In the genomic region with DNA sequence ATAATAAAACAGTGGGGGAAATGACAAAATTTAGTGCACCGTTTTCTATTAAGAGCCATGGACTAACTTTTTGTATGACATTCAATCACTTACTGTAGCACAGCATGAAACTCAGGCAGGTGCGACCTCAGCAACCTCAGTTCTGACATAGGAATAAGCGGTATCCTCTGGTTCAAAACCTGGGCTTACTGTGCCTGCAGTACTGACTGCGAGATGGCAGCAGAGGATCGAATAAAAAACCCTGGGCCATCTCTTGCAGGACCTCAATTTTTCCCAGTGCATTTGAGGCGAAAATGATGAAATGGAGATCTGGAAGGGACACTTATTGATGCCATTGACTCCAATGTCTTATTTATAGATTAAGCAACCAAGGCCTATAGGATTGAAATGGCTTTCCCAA, we compare ENCODE assay signal across 19 cellular contexts.
"Had no signal": no experiment of that assay in that cellular context is flagged by ENCODE, and none has a peak within 500 bp of the region (broad histone marks: within the 10 kb centered on the region; RNA-seq: fewer than 3 reads in every experiment).

No MANE protein-coding gene starts in this region.

- DNase-seq: activated CD4-positive, alpha-beta T cell treated with anti-CD3 and anti-CD28 coated beads, Interleukin-2, amount 50 U/mL, for 1 hour; activated CD8-positive, alpha-beta memory T cell treated with anti-CD3 and anti-CD28 coated beads for 24 hours; activated gamma-delta T cell treated with Interleukin-2 at 50 U/mL for 16 hours; amniotic stem cell; body of pancreas; colonic mucosa; esophagus squamous epithelium; hippocampal formation; kidney; left lung; mammary epithelial cell; mucosa of descending colon; naive thymus-derived CD8-positive, alpha-beta T cell; nucleus accumbens; stimulated activated CD4-positive, alpha-beta T cell treated with anti-CD3 and anti-CD28 coated beads, Interleukin-4, amount 100 ng/mL, for 24 hours; stimulated activated naive CD4-positive, alpha-beta T cell; substantia nigra; transverse colon had no signal

- H3K4me3 ChIP-seq: body of pancreas, colonic mucosa, esophagus squamous epithelium, left lung, mucosa of descending colon, transverse colon had no signal

- H3K36me3 ChIP-seq: colonic mucosa, esophagus squamous epithelium, left lung, transverse colon had no signal

- H3K9me3 ChIP-seq: body of pancreas, colonic mucosa, esophagus squamous epithelium, mucosa of descending colon, transverse colon had no signal

- H3K27ac ChIP-seq: body of pancreas, colonic mucosa, esophagus squamous epithelium, left lung, transverse colon had no signal

- H3K27ac Mint-ChIP-seq: activated naive CD8-positive, alpha-beta T cell; naive thymus-derived CD8-positive, alpha-beta T cell had no signal

- H3K4me3 Mint-ChIP-seq: activated naive CD8-positive, alpha-beta T cell; naive thymus-derived CD8-positive, alpha-beta T cell had no signal

- H3K4me1 Mint-ChIP-seq: naive thymus-derived CD8-positive, alpha-beta T cell had no signal

- H3K27me3 ChIP-seq: body of pancreas, colonic mucosa, esophagus squamous epithelium, left lung, transverse colon had no signal

- H3K36me3 Mint-ChIP-seq: activated naive CD8-positive, alpha-beta T cell had no signal

- H3K4me1 ChIP-seq: body of pancreas, colonic mucosa, esophagus squamous epithelium, left lung, transverse colon had no signal

- H3K27me3 Mint-ChIP-seq: activated naive CD8-positive, alpha-beta T cell; naive thymus-derived CD8-positive, alpha-beta T cell had no signal

- ATAC-seq: body of pancreas; left lung; mucosa of descending colon; naive thymus-derived CD8-positive, alpha-beta T cell had no signal
